ENCODE assay signal across 17 cellular contexts in genomic region chr17:57434361-57434760, GRCh38.
DNase-seq lines count a peak whose midpoint lies in the region; ATAC-seq, FAIRE-seq and TF ChIP-seq lines count a peak whose summit lies in the region.
"Had no signal": no experiment of that assay in that cellular context is flagged by ENCODE, and none has a peak within 500 bp of the region (broad histone marks: within the 10 kb centered on the region; RNA-seq: fewer than 3 reads in every experiment).

No MANE protein-coding gene starts in this region.

- no peak for TF ChIP-seq EP300 in HepG2 (IDR thresholded peaks at IDR 0.05; ENCODE audit: low read depth in 2 of 2, low read length in 2 of 2)
- TF ChIP-seq EP300 in HepG2 (CRISPR knock-in tag; IDR thresholded peaks at IDR 0.05; ENCODE audit: borderline replicate concordance) = no peak

- H3K4me3 Mint-ChIP-seq in nephron progenitor cell = no peak overlapping the region
- H3K4me3 Mint-ChIP-seq: CD4-positive, alpha-beta memory T cell had no signal

- TF ChIP-seq POLR2A in HepG2 (IDR thresholded peaks at IDR 0.05; ENCODE audit: insufficient read depth in 1 of 2, low read depth in 2 of 2, low read length in 2 of 2) (no peak), right lobe of liver (IDR thresholded peaks at IDR 0.05) (no peak)

- no peak for TF ChIP-seq CTCF in HepG2 (CRISPR knock-in tag; IDR thresholded peaks at IDR 0.05)
- TF ChIP-seq CTCF in right lobe of liver (IDR thresholded peaks at IDR 0.05) = no peak
- no peak for TF ChIP-seq CTCF in nephron progenitor cell (IDR thresholded peaks at IDR 0.05)
- no peak for TF ChIP-seq CTCF in hepatocyte (IDR thresholded peaks at IDR 0.05; ENCODE audit: poor library complexity)

- in situ Hi-C loops in HepG2 (cut with HindIII; ENCODE audit: extremely low pct_ligation_motif_present, low pct_unique_long_range_greater_than_20kb) = no loop called here

- CTCF ChIA-PET in HepG2 (lab: Yijun Ruan, JAX; ENCODE audit: low intra/inter-chr PET ratio, low total read pairs) = no interaction called here

- H3K9ac ChIP-seq in HepG2 (ENCODE audit: insufficient read depth, low read depth, low read length) = no peak overlapping the region
- no peak overlapping the region for H3K9ac ChIP-seq in BLaER1 treated with 17β-estradiol and CSF1 and Interleukin-3, amounts not matched to agents 10 nM and 100 nM

- BruUV-seq in HepG2 (replicated peaks; lab: Mats Ljungman, UMichigan) = no TSS peak

- peaks cover 90% of the 10 kb centered on the region for H3K4me1 Mint-ChIP-seq in nephron progenitor cell

- no peaks in the 10 kb centered on the region for H3K9me2 ChIP-seq in hepatocyte (replicated peaks; ENCODE audit: insufficient read depth)

- DNase-seq in HepG2 (ENCODE audit: low spot score) (no peak), right lobe of liver (no peak), nephron progenitor cell (no peak), left ventricle myocardium superior (no peak), hepatocyte (ENCODE audit: low spot score) (no peak)
- no peak for DNase-seq in stimulated activated CD4-positive, alpha-beta T cell treated with anti-CD3 and anti-CD28 coated beads, Interleukin-1b, Interleukin-23, amount 100 ng/mL, for 48 hours
- DNase-seq: C1 segment of cervical spinal cord; CD4-positive, alpha-beta memory T cell; DMS153; DMS79 treated with DMSO at 0.1 percent for 48 hours; GDM1 had no signal

- peaks cover 28% of the 10 kb centered on the region for H3K4me1 ChIP-seq in HepG2 (ENCODE audit: insufficient read depth, low read length)
- H3K4me1 ChIP-seq in right lobe of liver = no peaks in the 10 kb centered on the region
- peaks cover 16 to 100% (median 94%) of the 10 kb centered on the region in 10 experiments; a peak in 19 of 20 replicates for H3K4me1 ChIP-seq in BLaER1 treated with 17β-estradiol and CSF1 and Interleukin-3, amounts not matched to agents 10 nM and 100 nM
- H3K4me1 ChIP-seq in hepatocyte (ENCODE audit: insufficient read depth) = peaks cover 6% of the 10 kb centered on the region
- H3K4me1 ChIP-seq: HAP-1 had no signal

- H3K27ac Mint-ChIP-seq in nephron progenitor cell = peak overlapping the region; percentile 53

- no peak for ATAC-seq in HepG2
- no peak for ATAC-seq in right lobe of liver
- no peak for ATAC-seq in left ventricle myocardium superior

- WGBS in HepG2 (ENCODE audit: low lambda C conversion rate) = 92% methylated on average over 1 of the region's 1 CpG
- WGBS in right lobe of liver (ENCODE audit: insufficient coverage, low coverage, low lambda C conversion rate, missing lambda C conversion rate) = 83% methylated on average over 1 of the region's 1 CpG
- 100% methylated on average over 1 of the region's 1 CpG for WGBS in hepatocyte (ENCODE audit: low lambda C conversion rate, missing lambda C conversion rate)

- H3K9me3 Mint-ChIP-seq in nephron progenitor cell = no peaks in the 10 kb centered on the region

- POLR2A ChIA-PET in HepG2 (lab: Yijun Ruan, JAX) = no interaction called here

- no peak overlapping the region for H3K4me2 ChIP-seq in HepG2 (ENCODE audit: low read depth, low read length)
- H3K4me2 ChIP-seq in BLaER1 treated with 17β-estradiol and CSF1 and Interleukin-3, amounts not matched to agents 10 nM and 100 nM = peak overlapping the region in 7 of 11 experiments; percentile 6 to 91 (median 33); a peak in 7 of 22 replicates
- H3K4me2 ChIP-seq in hepatocyte = no peak overlapping the region

- H3K4me3 ChIP-seq in HepG2 (replicated peaks in 1 of 3; ENCODE audit: insufficient read depth in 1 of 3, low read depth in 2 of 3, low read length in 3 of 3) = no peak overlapping the region
- no peak overlapping the region for H3K4me3 ChIP-seq in right lobe of liver
- no peak overlapping the region for H3K4me3 ChIP-seq in BLaER1 treated with 17β-estradiol and CSF1 and Interleukin-3, amounts not matched to agents 10 nM and 100 nM
- H3K4me3 ChIP-seq in hepatocyte = no peak overlapping the region
- H3K4me3 ChIP-seq: HAP-1 had no signal

- H3K27ac ChIP-seq in HepG2 (ENCODE audit: extremely low read length, insufficient read depth, low read length) = no peak overlapping the region
- H3K27ac ChIP-seq in right lobe of liver = no peak overlapping the region
- H3K27ac ChIP-seq in BLaER1 treated with 17β-estradiol and CSF1 and Interleukin-3, amounts not matched to agents 10 nM and 100 nM = 0 out of 22 replicates have a peak overlapping the region, but pooled peaks of 1 of the 11 experiments have one; percentile 8
- peak overlapping the region; percentile 97 for H3K27ac ChIP-seq in KOPT-K1 (ENCODE audit: low read depth, low read length, poor library complexity, severe bottlenecking)
- H3K27ac ChIP-seq in hepatocyte = no peak overlapping the region

- no peaks in the 10 kb centered on the region for H4K20me1 ChIP-seq in HepG2 (ENCODE audit: insufficient read depth, low read length)
- peaks cover 0 to 49% (median 0%) of the 10 kb centered on the region in 11 experiments; a peak in 4 of 22 replicates for H4K20me1 ChIP-seq in BLaER1 treated with 17β-estradiol and CSF1 and Interleukin-3, amounts not matched to agents 10 nM and 100 nM
- H4K20me1 ChIP-seq in hepatocyte (ENCODE audit: insufficient read depth, poor library complexity, severe bottlenecking) = no peaks in the 10 kb centered on the region

- H3K27me3 ChIP-seq in HepG2 (ENCODE audit: control insufficient read depth in 1 of 2, insufficient read depth in 2 of 2, low read length in 2 of 2) (no peaks in the 10 kb centered on the region), right lobe of liver (no peaks in the 10 kb centered on the region), hepatocyte (no peaks in the 10 kb centered on the region)
- no peaks in the 10 kb centered on the region for H3K27me3 ChIP-seq in BLaER1 treated with 17β-estradiol and CSF1 and Interleukin-3, amounts not matched to agents 10 nM and 100 nM

- intact Hi-C loops in HepG2 (cut with micrococcal nuclease; ENCODE audit: unreplicated experiment) (no loop called here), right lobe of liver (cut with DNase I) (no loop called here), left ventricle myocardium superior (cut with micrococcal nuclease) (no loop called here)

- H3K36me3 Mint-ChIP-seq in nephron progenitor cell (ENCODE audit: low read depth) = peaks cover 55% of the 10 kb centered on the region

- FAIRE-seq in HepG2 (lab: Jason Lieb, UNC) = peak; percentile 4
- FAIRE-seq: A204.1, D721Med, H1 had no signal

- H3K36me3 ChIP-seq in HepG2 (replicated peaks in 1 of 2; ENCODE audit: control insufficient read depth in 1 of 2, insufficient read depth in 2 of 2, low read length in 2 of 2) (peaks cover 8 to 18% of the 10 kb centered on the region in 2 experiments; a peak in 4 of 5 replicates), right lobe of liver (no peaks in the 10 kb centered on the region), KOPT-K1 (ENCODE audit: insufficient read depth, low read length) (peaks cover 23% of the 10 kb centered on the region; the same call in 1 of the 2 replicates), hepatocyte (replicated peaks; ENCODE audit: insufficient read depth, low read depth) (no peaks in the 10 kb centered on the region)
- peaks cover 0 to 63% (median 3%) of the 10 kb centered on the region in 11 experiments; a peak in 12 of 22 replicates for H3K36me3 ChIP-seq in BLaER1 treated with 17β-estradiol and CSF1 and Interleukin-3, amounts not matched to agents 10 nM and 100 nM
- H3K36me3 ChIP-seq: HAP-1 had no signal

- no peak overlapping the region for H2AFZ ChIP-seq in HepG2 (ENCODE audit: low read length)
- H2AFZ ChIP-seq in hepatocyte = no peak overlapping the region

- H3K79me2 ChIP-seq in HepG2 (ENCODE audit: insufficient read depth, low read length) (peaks cover 26% of the 10 kb centered on the region), hepatocyte (peaks cover 90% of the 10 kb centered on the region)

- TF ChIP-seq RAD21 in HepG2 (CRISPR knock-in tag; IDR thresholded peaks at IDR 0.05) = no peak

- H3K9me3 ChIP-seq in HepG2 (ENCODE audit: low read length) (no peaks in the 10 kb centered on the region), right lobe of liver (no peaks in the 10 kb centered on the region), KOPT-K1 (ENCODE audit: insufficient read depth, low read length, poor library complexity, severe bottlenecking) (no peaks in the 10 kb centered on the region), hepatocyte (ENCODE audit: low read depth) (no peaks in the 10 kb centered on the region)
- H3K9me3 ChIP-seq in BLaER1 treated with 17β-estradiol and CSF1 and Interleukin-3, amounts not matched to agents 10 nM and 100 nM (replicated peaks in 1 of 11) = no peaks in the 10 kb centered on the region
- H3K9me3 ChIP-seq: HAP-1 had no signal

- peaks cover 7% of the 10 kb centered on the region for H3K27me3 Mint-ChIP-seq in nephron progenitor cell (ENCODE audit: low read depth, poor library complexity)
- H3K27me3 Mint-ChIP-seq: CD4-positive, alpha-beta memory T cell had no signal

TF ChIP-seq in HepG2, 621 proteins besides CTCF, POLR2A, EP300 and RAD21 (continues in another document):
- TF ChIP-seq RFXANK (CRISPR knock-in tag; IDR thresholded peaks at IDR 0.05) = no peak
- TF ChIP-seq ZFP62 (CRISPR knock-in tag; IDR thresholded peaks at IDR 0.05) = no peak
- TF ChIP-seq SNAPC5 (CRISPR knock-in tag; IDR thresholded peaks at IDR 0.05; ENCODE audit: borderline replicate concordance) = no peak
- no peak for TF ChIP-seq KAT2B (IDR thresholded peaks at IDR 0.05; ENCODE audit: borderline replicate concordance, low read depth, low read length)
- TF ChIP-seq THAP11 (CRISPR knock-in tag; IDR thresholded peaks at IDR 0.05) = no peak
- no peak for TF ChIP-seq MAF1 (CRISPR knock-in tag; IDR thresholded peaks at IDR 0.05; ENCODE audit: borderline replicate concordance)
- TF ChIP-seq SALL2 (CRISPR knock-in tag; IDR thresholded peaks at IDR 0.05) = no peak
- TF ChIP-seq ZNF362 (CRISPR knock-in tag; IDR thresholded peaks at IDR 0.05; ENCODE audit: borderline replicate concordance) = no peak
- TF ChIP-seq NFKBIZ (CRISPR knock-in tag; IDR thresholded peaks at IDR 0.05) = no peak
- no peak for TF ChIP-seq PCBP2 (optimal IDR thresholded peaks at IDR 0.05; ENCODE audit: low read depth, low read length, poor library complexity, severe bottlenecking)

Comparison
In these comparisons a context has a peak if more than half of its experiments do, and no peak if none do; other contexts are left out.
1. H3K4me2 ChIP-seq: peak in BLaER1 treated with 17β-estradiol and CSF1 and Interleukin-3, amounts not matched to agents 10 nM and 100 nM (7 of 11); none in HepG2 (single experiment) and hepatocyte (single experiment).